9 cellular contexts compared by ENCODE assay signal in genomic region chr13:24627090-24627714, GRCh38. TPM values are rescaled to one million over a fixed set of nuclear protein-coding genes. Genes with fewer than 3 reads are reported as not detected.
DNase-seq lines count a peak whose midpoint lies in the region; ATAC-seq, FAIRE-seq and TF ChIP-seq lines count a peak whose summit lies in the region.
"Had no signal": no experiment of that assay in that cellular context is flagged by ENCODE, and none has a peak within 500 bp of the region (broad histone marks: within the 10 kb centered on the region; RNA-seq: fewer than 3 reads in every experiment).

No MANE protein-coding gene starts in this region.

- ATAC-seq in Right ventricle myocardium superior (ENCODE audit: poor library complexity) (peak; percentile 59), Right ventricle myocardium inferior (no peak), HG03432 (IDR thresholded peaks at IDR 0.05; ENCODE audit: unreplicated experiment) (no peak)

- in situ Hi-C loops in astrocyte of the cerebellum (cut with HindIII; ENCODE audit: low sequenced_read_pairs), result no loop called here

- H3K4me3 ChIP-seq in astrocyte of the cerebellum (ENCODE audit: low read depth, low read length), result no peak overlapping the region

- no peak for FAIRE-seq in urothelium cell line (lab: Jason Lieb, UNC)

- no peak for DNase-seq in Right ventricle myocardium superior
- DNase-seq in Right ventricle myocardium inferior (ENCODE audit: missing footprints), result no peak
- DNase-seq in astrocyte of the cerebellum (ENCODE audit: low read depth), result no peak
- peak; percentile 89 for DNase-seq in islet precursor cell
- peak; percentile 17 for DNase-seq in urothelium cell line (ENCODE audit: low spot score)
- DNase-seq in Kasumi-1 (lab: John Stamatoyannopoulos, UW), result no peak
- no peak for DNase-seq in SIG-M5 treated with dmso at 0.1 percent for 504 hours (lab: John Stamatoyannopoulos, UW; ENCODE audit: unreplicated experiment)
- DNase-seq: effector memory CD4-positive, alpha-beta T cell had no signal

- peak; percentile 81 for TF ChIP-seq CTCF in astrocyte of the cerebellum (IDR thresholded peaks at IDR 0.05; ENCODE audit: low read depth, low read length, missing control alignments)

- intact Hi-C loops in Right ventricle myocardium superior (cut with DNase I) (no loop called here), Right ventricle myocardium inferior (cut with DNase I) (no loop called here)

RNA-seq across cellular contexts. Expression of gene ATP12A, which starts 53.0 kb away (rescaled TPM):
- total RNA-seq in Right ventricle myocardium superior (not detected), Right ventricle myocardium inferior (not detected)

Comparison
In these comparisons a context has a peak if more than half of its experiments do, and no peak if none do; other contexts are left out.
1. DNase-seq: peak in islet precursor cell (single experiment) and urothelium cell line (single experiment); none in Right ventricle myocardium superior (single experiment), Right ventricle myocardium inferior (single experiment), astrocyte of the cerebellum (single experiment), Kasumi-1 (0 of 2) and SIG-M5 treated with dmso at 0.1 percent for 504 hours (single experiment).